8 cellular contexts compared by ENCODE assay signal in the genomic region with DNA sequence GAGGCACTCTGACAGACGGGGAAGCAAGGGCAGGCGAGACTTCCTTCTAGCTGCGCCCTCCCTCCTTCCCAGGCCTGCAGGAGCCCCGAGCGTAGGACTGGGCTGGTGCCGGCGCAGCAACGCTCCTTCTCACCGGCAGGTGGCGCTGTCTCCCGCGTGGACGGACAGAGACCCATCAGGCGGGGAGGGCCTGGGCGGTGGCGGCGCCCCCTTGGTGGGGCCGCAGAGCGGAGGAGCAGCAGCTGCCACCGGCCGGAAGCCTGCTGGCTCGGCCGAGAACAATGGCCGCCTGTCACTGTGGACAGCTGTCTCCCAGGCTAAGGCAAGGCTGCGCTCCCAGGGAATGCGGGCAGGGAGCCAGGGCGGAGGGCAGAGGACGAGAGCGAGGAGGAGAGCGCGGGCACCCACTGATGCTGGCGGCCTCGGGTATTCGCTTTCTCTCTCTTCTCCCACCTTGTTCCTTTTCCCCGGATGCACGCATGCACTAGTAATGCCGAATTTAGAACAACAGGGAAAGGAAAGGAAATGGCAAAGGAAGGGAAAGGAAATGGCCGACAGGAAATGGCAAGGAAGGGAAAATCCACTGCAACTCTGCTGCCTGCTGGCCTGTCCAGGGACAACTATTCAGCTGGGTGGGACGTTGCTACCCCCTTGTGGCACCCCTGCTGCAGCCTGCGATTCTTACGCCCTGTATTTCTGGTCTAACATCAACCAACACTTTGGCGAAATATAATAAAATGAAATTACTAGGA. TPM values are rescaled to one million over a fixed set of nuclear protein-coding genes. Genes with fewer than 3 reads are reported as not detected.
DNase-seq lines count a peak whose midpoint lies in the region; ATAC-seq and TF ChIP-seq lines count a peak whose summit lies in the region.

No MANE protein-coding gene starts in this region.

- peak overlapping the region; percentile 97 for H2AFZ ChIP-seq in PC-3 (ENCODE audit: low read length)

- H3K4me3 Mint-ChIP-seq in Caco-2 (ENCODE audit: unreplicated experiment): peak overlapping the region; percentile 97
- peak overlapping the region; percentile 84 for H3K4me3 Mint-ChIP-seq in activated T-cell treated with anti-CD3 and anti-CD28 coated beads, Interleukin-2, amount 50 U/mL, for 4 hours

- TF ChIP-seq RAD21 in Ishikawa (IDR thresholded peaks at IDR 0.05; ENCODE audit: low read depth): peak; percentile 79

- peak overlapping the region; percentile 92 for H3K4me2 ChIP-seq in PC-3 (ENCODE audit: low read length)

- peak; percentile 86 to 93 for DNase-seq in Caco-2
- DNase-seq in PC-3: peak; percentile 82
- peak; percentile 91 for DNase-seq in activated T-cell treated with anti-CD3 and anti-CD28 coated beads, Interleukin-2, amount 50 U/mL, for 4 hours
- peak; percentile 84 to 88 for DNase-seq in stimulated activated CD8-positive, alpha-beta memory T cell treated with anti-CD3 and anti-CD28 coated beads, Interleukin-7, amount 100 ng/mL, for 1 hour (ENCODE audit: low read depth in 2 of 2)

- H3K36me3 ChIP-seq in Caco-2 (ENCODE audit: control insufficient read depth, insufficient read depth, low read length): no peaks in the 10 kb centered on the region
- peaks cover 10% of the 10 kb centered on the region; the same call in 1 of the 2 replicates for H3K36me3 ChIP-seq in PC-3 (ENCODE audit: low read depth, low read length)
- H3K36me3 ChIP-seq in muscle layer of duodenum (ENCODE audit: control insufficient read depth in 1 of 2, insufficient read depth in 2 of 2, low read length in 2 of 2): peaks cover 5 to 10% of the 10 kb centered on the region in 2 donors

- no peaks in the 10 kb centered on the region for H3K9me2 ChIP-seq in PC-3 (replicated peaks; ENCODE audit: low read length)

- POLR2A ChIA-PET in Caco-2 (lab: Charles Lee): interaction anchor here (0.9 kb wide), 1 partner anchor 202 kb away, joined by 4 read pairs; the partner anchor contains the start of gene YPEL1
- POLR2A ChIA-PET in PC-3 (lab: Charles Lee; ENCODE audit: unreplicated experiment): no interaction called here

- peaks cover 9% of the 10 kb centered on the region for H3K4me1 Mint-ChIP-seq in Caco-2 (ENCODE audit: low read depth, unreplicated experiment)
- peaks cover 44% of the 10 kb centered on the region for H3K4me1 Mint-ChIP-seq in activated T-cell treated with anti-CD3 and anti-CD28 coated beads, Interleukin-2, amount 50 U/mL, for 4 hours (ENCODE audit: low read depth)

- no peak for TF ChIP-seq EP300 in Ishikawa (IDR thresholded peaks at IDR 0.05; ENCODE audit: borderline replicate concordance)

- peaks cover 20% of the 10 kb centered on the region for H3K36me3 Mint-ChIP-seq in Caco-2 (ENCODE audit: insufficient read depth, unreplicated experiment)
- H3K36me3 Mint-ChIP-seq in activated T-cell treated with anti-CD3 and anti-CD28 coated beads, Interleukin-2, amount 50 U/mL, for 4 hours (ENCODE audit: insufficient read depth): peaks cover 1% of the 10 kb centered on the region

- CTCF ChIA-PET in Caco-2 (lab: Charles Lee): interaction anchor here (0.6 to 2.8 kb wide), 13 partner anchors 10 to 727 kb away, joined by 3 to 19 read pairs (median 4); partner anchors contain the start of gene PPM1F
- CTCF ChIA-PET in PC-3 (lab: Charles Lee): interaction anchor here (0.5 to 2.5 kb wide), 2 partner anchors 14 to 44 kb away, joined by 3 to 10 read pairs; partner anchors contain the start of genes PPM1F and TOP3B

- no peaks in the 10 kb centered on the region for H3K27me3 ChIP-seq in Caco-2 (replicated peaks; ENCODE audit: control insufficient read depth, insufficient read depth, low read length)
- no peaks in the 10 kb centered on the region for H3K27me3 ChIP-seq in PC-3 (ENCODE audit: low read length)
- H3K27me3 ChIP-seq in muscle layer of duodenum (ENCODE audit: low read depth, low read length): no peaks in the 10 kb centered on the region

- no peaks in the 10 kb centered on the region for H3K27me3 Mint-ChIP-seq in Caco-2 (ENCODE audit: insufficient read depth, unreplicated experiment)
- no peaks in the 10 kb centered on the region for H3K27me3 Mint-ChIP-seq in activated T-cell treated with anti-CD3 and anti-CD28 coated beads, Interleukin-2, amount 50 U/mL, for 4 hours (ENCODE audit: low read depth)

- peaks cover 7% of the 10 kb centered on the region for H3F3A ChIP-seq in PC-3 (ENCODE audit: low read length, unreplicated experiment)

- peak; percentile 74 for ATAC-seq in GM21515 (IDR thresholded peaks at IDR 0.05; ENCODE audit: unreplicated experiment)
- peak; percentile 76 for ATAC-seq in PC-3
- ATAC-seq in activated T-cell treated with anti-CD3 and anti-CD28 coated beads, Interleukin-2, amount 50 U/mL, for 4 hours: peak; percentile 96 to 97
- ATAC-seq in esophagus mucosa: peak; percentile 83

- intact Hi-C loops in Caco-2 (cut with micrococcal nuclease; ENCODE audit: unreplicated experiment): loop anchor here (1.0 to 2.0 kb wide), 4 partner anchors 15 to 225 kb away; partner anchors contain the start of genes PPM1F and YPEL1
- intact Hi-C loops in PC-3 (cut with micrococcal nuclease): loop anchor here (1.0 to 5.0 kb wide), 3 partner anchors 15 to 225 kb away; partner anchors contain the start of gene PPM1F

- no peaks in the 10 kb centered on the region for H3K9me3 ChIP-seq in Caco-2
- H3K9me3 ChIP-seq in PC-3 (ENCODE audit: low read length): no peaks in the 10 kb centered on the region
- no peaks in the 10 kb centered on the region for H3K9me3 ChIP-seq in muscle layer of duodenum (ENCODE audit: control insufficient read depth in 1 of 2, low read length in 2 of 2)

- 0 out of 2 replicates have a peak, but pooled peaks cover 3% of the 10 kb centered on the region for H3K4me1 ChIP-seq in Caco-2
- peaks cover 36% of the 10 kb centered on the region for H3K4me1 ChIP-seq in PC-3 (ENCODE audit: insufficient read depth, low read length)
- H3K4me1 ChIP-seq in muscle layer of duodenum (ENCODE audit: control insufficient read depth in 1 of 2, insufficient read depth in 2 of 2, low read length in 2 of 2): peaks cover 43 to 58% of the 10 kb centered on the region in 2 donors

- H3K27ac ChIP-seq in PC-3 (ENCODE audit: low read length): peak overlapping the region; percentile 93
- peak overlapping the region; percentile 92 for H3K27ac ChIP-seq in muscle layer of duodenum (ENCODE audit: low read length)

- H4K20me1 ChIP-seq in PC-3 (ENCODE audit: low read length): no peaks in the 10 kb centered on the region

- peak overlapping the region; percentile 95 for H3K9ac ChIP-seq in PC-3 (ENCODE audit: low read length)

- TF ChIP-seq CTCF in Caco-2 (IDR thresholded peaks at IDR 0.05; ENCODE audit: insufficient read depth in 1 of 2, low read depth in 1 of 2, low read length in 1 of 2, severe bottlenecking in 1 of 2, unreplicated experiment in 1 of 2): peak; percentile 88 to 98
- TF ChIP-seq CTCF in PC-3 (conservative IDR thresholded peaks at IDR 0.05; ENCODE audit: low read depth, low read length): peak; percentile 78

- H3K27ac Mint-ChIP-seq in Caco-2 (ENCODE audit: unreplicated experiment): peak overlapping the region; percentile 88

- H3K4me3 ChIP-seq in Caco-2 (ENCODE audit: low read depth, low read length) (peak overlapping the region; percentile 90), PC-3 (ENCODE audit: low read length) (peak overlapping the region; percentile 69), muscle layer of duodenum (ENCODE audit: low read depth in 1 of 2, low read length in 2 of 2) (peak overlapping the region; percentile 59 to 76)

- 0 out of 2 replicates have a peak, but pooled peaks cover 15% of the 10 kb centered on the region for H3K79me2 ChIP-seq in PC-3 (ENCODE audit: low read length)

- no TSS peak for BruUV-seq in Caco-2 (replicated peaks; lab: Mats Ljungman, UMichigan)
- no TSS peak for BruUV-seq in PC-3 (replicated peaks; lab: Mats Ljungman, UMichigan)

- H3K9me3 Mint-ChIP-seq in Caco-2 (ENCODE audit: unreplicated experiment): no peaks in the 10 kb centered on the region
- no peaks in the 10 kb centered on the region for H3K9me3 Mint-ChIP-seq in activated T-cell treated with anti-CD3 and anti-CD28 coated beads, Interleukin-2, amount 50 U/mL, for 4 hours

TF ChIP-seq in Ishikawa, 13 proteins besides CTCF, POLR2A, EP300 and RAD21 (continues in another document):
- TF ChIP-seq CEBPB (IDR thresholded peaks at IDR 0.05) (no peak), EGR1 (IDR thresholded peaks at IDR 0.05) (no peak), TCF12 (IDR thresholded peaks at IDR 0.05; ENCODE audit: low read depth) (peak; percentile 59), REST (IDR thresholded peaks at IDR 0.05; ENCODE audit: low read depth) (no peak), TAF1 (IDR thresholded peaks at IDR 0.05; ENCODE audit: low read depth) (peak; percentile 49; the same call in 1 of the 2 replicates), TEAD4 (IDR thresholded peaks at IDR 0.05) (peak; percentile 58; the same call in 1 of the 2 replicates)

RNA-seq across cellular contexts. Expression of gene PPM1F, which starts 14.4 kb away (rescaled TPM):
- total RNA-seq in Caco-2 (2022) (18.9 and 25.8 TPM in 2 replicates), PC-3 (2014; rRNA removed) (40.4 and 46.2 TPM in 2 replicates), esophagus mucosa (21.3 TPM)
- 10 to 100 TPM; 28.2 to 36.8 (median 30.8) TPM for total RNA-seq in activated T-cell treated with anti-CD3 and anti-CD28 coated beads, Interleukin-2, amount 50 U/mL, for 4 hours

RNA-seq across cellular contexts. Expression of gene TOP3B, which starts 44.3 kb away (rescaled TPM):
- total RNA-seq in Caco-2 (2022): 63.0 and 63.7 TPM in 2 replicates
- 42.4 and 44.5 TPM in 2 replicates for total RNA-seq in PC-3 (2014; rRNA removed)
- total RNA-seq in activated T-cell treated with anti-CD3 and anti-CD28 coated beads, Interleukin-2, amount 50 U/mL, for 4 hours: 10 to 100 TPM; 39.3 to 45.2 (median 41.3) TPM
- total RNA-seq in esophagus mucosa: 12.8 TPM

Comparison
In these comparisons a context has a peak if more than half of its experiments do, and no peak if none do; other contexts are left out.
1. Peak in every context shown above with its lines: DNase-seq, ATAC-seq, H3K4me3 ChIP-seq and H3K27ac ChIP-seq.